In genomic region chr16:4093495-4094137, GRCh38 we compare ENCODE assay signal across 14 cellular contexts. TPM values are rescaled to one million over a fixed set of nuclear protein-coding genes. Genes with fewer than 3 reads are reported as not detected.
DNase-seq lines count a peak whose midpoint lies in the region; ATAC-seq and TF ChIP-seq lines count a peak whose summit lies in the region.
"Had no signal": no experiment of that assay in that cellular context is flagged by ENCODE, and none has a peak within 500 bp of the region (broad histone marks: within the 10 kb centered on the region; RNA-seq: fewer than 3 reads in every experiment).

No MANE protein-coding gene starts in this region.

- DNase-seq in DMS79 (lab: John Stamatoyannopoulos, UW) (peak; percentile 7), ascending aorta (ENCODE audit: low spot score in 2 of 2) (peak; percentile 43 to 87), left ventricle myocardium superior (peak; percentile 68), sigmoid colon (peak; percentile 78), ACHN (no peak), AG20443 (ENCODE audit: low spot score) (no peak)
- no peak for DNase-seq in stimulated activated naive CD4-positive, alpha-beta T cell treated with Interleukin-2 at 50 U/mL for 16 hours (lab: John Stamatoyannopoulos, UW)
- DNase-seq in activated effector memory CD4-positive, alpha-beta T cell treated with Interleukin-2 at 50 U/mL for 16 hours: no peak
- DNase-seq: activated CD4-positive, CD25-positive, alpha-beta regulatory T cell; erythroblast; naive B cell; NCI-H1417 had no signal

- H3K27ac ChIP-seq in ascending aorta (peak overlapping the region; percentile 81 to 92), sigmoid colon (peak overlapping the region; percentile 61 to 83 (median 70))
- H3K27ac ChIP-seq: BLaER1 treated with 17β-estradiol and CSF1 and Interleukin-3, amounts not matched to agents 10 nM and 100 nM; SJSA1 had no signal

- H3K4me3 ChIP-seq in ascending aorta (peak overlapping the region in 1 of 2 donors; percentile 57), sigmoid colon (peak overlapping the region in 3 of 4 donors; percentile 17 to 28 (median 27))
- H3K4me3 ChIP-seq: BLaER1 treated with 17β-estradiol and CSF1 and Interleukin-3, amounts not matched to agents 10 nM and 100 nM; SJSA1 had no signal

- intact Hi-C loops in ascending aorta (cut with DNase I) (loop anchor here (2.0 to 5.0 kb wide), 2 partner anchors 21 to 141 kb away; no protein-coding TSS in a partner anchor), left ventricle myocardium superior (cut with micrococcal nuclease) (no loop called here), sigmoid colon (cut with DNase I) (no loop called here)

- no peak for TF ChIP-seq EP300 in sigmoid colon (IDR thresholded peaks at IDR 0.05)

- H3K27me3 ChIP-seq in ascending aorta (no peaks in the 10 kb centered on the region), sigmoid colon (no peaks in the 10 kb centered on the region)
- H3K27me3 ChIP-seq: BLaER1 treated with 17β-estradiol and CSF1 and Interleukin-3, amounts not matched to agents 10 nM and 100 nM; SJSA1 had no signal

- in situ Hi-C loops in ACHN (cut with HindIII; ENCODE audit: low pct_ligation_motif_present, low pct_unique_long_range_greater_than_20kb, low sequenced_read_pairs): no loop called here

- H3K36me3 ChIP-seq in ascending aorta (no peaks in the 10 kb centered on the region), sigmoid colon (no peaks in the 10 kb centered on the region)
- H3K36me3 ChIP-seq: SJSA1 had no signal

- WGBS in sigmoid colon, 2 donors: 79 to 82% methylated on average over 9 of the region's 9 CpGs

- no peak for TF ChIP-seq POLR2A in sigmoid colon (IDR thresholded peaks at IDR 0.05)

- H3K9me3 ChIP-seq in ascending aorta: no peaks in the 10 kb centered on the region
- H3K9me3 ChIP-seq in sigmoid colon: no peaks in the 10 kb centered on the region
- H3K9me3 ChIP-seq: BLaER1 treated with 17β-estradiol and CSF1 and Interleukin-3, amounts not matched to agents 10 nM and 100 nM; SJSA1 had no signal

- peaks cover 22 to 54% of the 10 kb centered on the region in 2 donors for H3K4me1 ChIP-seq in ascending aorta
- peaks cover 0 to 63% (median 48%) of the 10 kb centered on the region in 4 donors for H3K4me1 ChIP-seq in sigmoid colon

- ATAC-seq in left ventricle myocardium superior: peak; percentile 67

- TF ChIP-seq CTCF in ascending aorta (IDR thresholded peaks at IDR 0.05) (no peak), sigmoid colon (IDR thresholded peaks at IDR 0.05) (no peak)

RNA-seq across cellular contexts. Expression of gene ADCY9, which starts 22.6 kb away (rescaled TPM):
- total RNA-seq in ascending aorta (49.7 TPM), left ventricle myocardium superior (53.5 TPM), sigmoid colon (10 to 100 TPM; 12.5 to 28.0 (median 13.8) TPM)
- 10 to 100 TPM in 1 of 3 donors, 1 to 10 TPM in 2; 1.8 to 11.9 (median 2.8) TPM for polyA plus RNA-seq in sigmoid colon

Comparison
In these comparisons a context has a peak if more than half of its experiments do, and no peak if none do; other contexts are left out.
1. DNase-seq: peak in DMS79 (single experiment), ascending aorta (2 of 2), left ventricle myocardium superior (single experiment) and sigmoid colon (single experiment); none in stimulated activated naive CD4-positive, alpha-beta T cell treated with Interleukin-2 at 50 U/mL for 16 hours (single experiment), ACHN (single experiment), AG20443 (single experiment) and activated effector memory CD4-positive, alpha-beta T cell treated with Interleukin-2 at 50 U/mL for 16 hours (single experiment).